Comparison of ENCODE assay signal across 18 cellular contexts in genomic region chr3:127277591-127277990, GRCh38.
DNase-seq lines count a peak whose midpoint lies in the region; ATAC-seq and TF ChIP-seq lines count a peak whose summit lies in the region.
"Had no signal": no experiment of that assay in that cellular context is flagged by ENCODE, and none has a peak within 500 bp of the region (broad histone marks: within the 10 kb centered on the region; RNA-seq: fewer than 3 reads in every experiment).

No MANE protein-coding gene starts in this region.

- no peaks in the 10 kb centered on the region for H3K9me3 ChIP-seq in RWPE2 (ENCODE audit: severe bottlenecking)
- H3K9me3 ChIP-seq: SJCRH30 had no signal

- peak overlapping the region; percentile 90 for H3K27ac ChIP-seq in RWPE2 (ENCODE audit: poor library complexity, severe bottlenecking)
- H3K27ac ChIP-seq: RWPE1, SJCRH30 had no signal

- ATAC-seq in RWPE2 (ENCODE audit: low read depth): no peak
- ATAC-seq: GM12878, T-helper 17 cell had no signal

- no peaks in the 10 kb centered on the region for H3K36me3 ChIP-seq in RWPE2 (ENCODE audit: low read depth)
- H3K36me3 ChIP-seq: SJCRH30 had no signal

- TF ChIP-seq CTCF in HFF-Myc (IDR thresholded peaks at IDR 0.05; ENCODE audit: low read depth, low read length, missing control alignments) (no peak), RWPE2 (IDR thresholded peaks at IDR 0.05; ENCODE audit: poor library complexity, severe bottlenecking) (no peak)

- no peak overlapping the region for H3K4me3 ChIP-seq in HFF-Myc (replicated peaks; ENCODE audit: low read depth, low read length)
- H3K4me3 ChIP-seq in RWPE2 (ENCODE audit: severe bottlenecking): no peak overlapping the region
- H3K4me3 ChIP-seq: GM12878, SJCRH30 had no signal

- peaks cover 37% of the 10 kb centered on the region for H3K4me1 ChIP-seq in RWPE2 (ENCODE audit: insufficient read depth, poor library complexity, severe bottlenecking)

- DNase-seq in EH (ENCODE audit: low read depth) (peak; percentile 8), HFF-Myc (ENCODE audit: extremely low read depth, low read depth) (peak; percentile 46), RWPE2 (ENCODE audit: low spot score) (no peak), kidney glomerular epithelial cell (lab: John Stamatoyannopoulos, UW) (peak; percentile 31), SHP77 (lab: John Stamatoyannopoulos, UW) (no peak), GOT3 (lab: John Stamatoyannopoulos, UW) (no peak), D341Med (ENCODE audit: low spot score) (no peak)
- DNase-seq: ACHN, AML-193, DMS153, NCI-H1417, NCI-H1930, NCI-H345, NCI-H524 treated with DMSO at 0.1 percent for 48 hours, SJCRH30, T-helper 17 cell had no signal

- no peaks in the 10 kb centered on the region for H3K27me3 ChIP-seq in RWPE2 (ENCODE audit: insufficient read depth, poor library complexity, severe bottlenecking)
- H3K27me3 ChIP-seq: SJCRH30 had no signal

Comparison
In these comparisons a context has a peak if more than half of its experiments do, and no peak if none do; other contexts are left out.
1. DNase-seq: peak in EH (single experiment), HFF-Myc (single experiment) and kidney glomerular epithelial cell (single experiment); none in RWPE2 (single experiment), SHP77 (0 of 2), GOT3 (single experiment) and D341Med (single experiment).